ENCODE assay signal across 23 cellular contexts in genomic region chr5:65916066-65916465, GRCh38.
"Had no signal": no experiment of that assay in that cellular context is flagged by ENCODE, and none has a peak within 500 bp of the region (broad histone marks: within the 10 kb centered on the region; RNA-seq: fewer than 3 reads in every experiment).

No MANE protein-coding gene starts in this region.

- DNase-seq: Kasumi-1, MM.1S, NCI-H1048, NCI-H1105, NCI-H1417, NCI-H1436 treated with DMSO at 0.1 percent for 48 hours, NCI-H1694, NCI-H187 treated with DMSO at 0.1 percent for 48 hours, NCI-H2029 treated with DMSO at 0.1 percent for 48 hours, NCI-H2171 treated with DMSO at 0.1 percent for 48 hours, NCI-H345, NCI-H446 treated with DMSO at 0.1 percent for 48 hours, NCI-H510A treated with DMSO at 0.1 percent for 48 hours, NCI-H526, PC-3, SHP77 treated with DMSO at 0.1 percent for 48 hours had no signal

- H3K36me3 ChIP-seq: SJSA1 had no signal

- H3K4me1 ChIP-seq: SJSA1 had no signal

- ATAC-seq: HepG2, K562, Panc1, PC-3, Right ventricle myocardium inferior had no signal

- H3K27me3 ChIP-seq: SJSA1 had no signal

- H3K27ac ChIP-seq: KMS-11, SJSA1, SK-N-MC had no signal

- H3K9me3 ChIP-seq: SJSA1 had no signal

- FAIRE-seq: HepG2, K562 had no signal

- H3K4me3 ChIP-seq: K562, SJSA1, SK-N-MC had no signal
